In genomic region chr3:39406368-39407258, GRCh38 we compare ENCODE assay signal across 1 cellular context.
A peak's percentile ranks its signal among the peaks of the same experiment; 100 is the strongest.
TF ChIP-seq lines count a peak whose summit lies in the region.

RPSA (plus strand) TSS chr3:39406720; CDS start chr3:39407654, 934 bp downstream.

TF ChIP-seq in K562, 482 proteins besides CTCF, POLR2A, EP300 and RAD21 (continued from another document and continues in another):
- TF ChIP-seq ZNF280B (CRISPR knock-in tag; IDR thresholded peaks at IDR 0.05) (no peak), KDM1A (IDR thresholded peaks at IDR 0.05) (peak in 1 of 2 experiments; percentile 15; a peak in 1 of 4 replicates), ARID1B (IDR thresholded peaks at IDR 0.05) (no peak; the same call in 1 of the 2 replicates), PTRF (tag; IDR thresholded peaks at IDR 0.05) (no peak), THRA (IDR thresholded peaks at IDR 0.05) (no peak), ZNF507 (tag; conservative IDR thresholded peaks at IDR 0.05) (no peak), TCFL5 (CRISPR knock-in tag; conservative IDR thresholded peaks at IDR 0.05) (no peak), GTF2B (IDR thresholded peaks at IDR 0.05; ENCODE audit: extremely low read depth, insufficient read length) (peak; percentile 83), TSC22D4 (tag; IDR thresholded peaks at IDR 0.05) (no peak), NCOA4 (IDR thresholded peaks at IDR 0.05; ENCODE audit: partially characterized antibody) (no peak), ZNF140 (CRISPR knock-in tag; IDR thresholded peaks at IDR 0.05) (no peak), STAG1 (CRISPR knock-in tag; IDR thresholded peaks at IDR 0.05; ENCODE audit: borderline replicate concordance) (no peak), HEY1 (CRISPR knock-in tag; IDR thresholded peaks at IDR 0.05; ENCODE audit: borderline replicate concordance) (0 out of 2 replicates have a peak, but pooled peaks have one; percentile 10), ZBTB17 (CRISPR knock-in tag; IDR thresholded peaks at IDR 0.05) (peak; percentile 78; the same call in 1 of the 2 replicates), WHSC1 (IDR thresholded peaks at IDR 0.05; ENCODE audit: low read length) (no peak), ZKSCAN8 (CRISPR knock-in tag; IDR thresholded peaks at IDR 0.05) (no peak), ZFPM2 (CRISPR knock-in tag; IDR thresholded peaks at IDR 0.05) (no peak), ZBTB7A (IDR thresholded peaks at IDR 0.05; ENCODE audit: borderline replicate concordance, control insufficient read depth, low read depth, low read length) (peak; percentile 76; the same call in 1 of the 2 replicates), BACH1 (tag; IDR thresholded peaks at IDR 0.05) (no peak), ZNF518B (CRISPR knock-in tag; IDR thresholded peaks at IDR 0.05) (no peak), ESRRA (IDR thresholded peaks at IDR 0.05; ENCODE audit: borderline replicate concordance, low read depth) (peak; percentile 79), CUX1 (CRISPR knock-in tag; IDR thresholded peaks at IDR 0.05) (no peak), POLR3A (IDR thresholded peaks at IDR 0.05; ENCODE audit: borderline replicate concordance, extremely low read depth, insufficient read depth, insufficient read length) (no peak), ZNF263 (CRISPR knock-in tag; IDR thresholded peaks at IDR 0.05; ENCODE audit: borderline replicate concordance) (peak; percentile 43; the same call in 1 of the 2 replicates), BRF2 (IDR thresholded peaks at IDR 0.05; ENCODE audit: borderline replicate concordance, insufficient read depth, insufficient read length) (no peak), ZNF217 (CRISPR knock-in tag; IDR thresholded peaks at IDR 0.05) (no peak), RBM15 (IDR thresholded peaks at IDR 0.05; ENCODE audit: insufficient read depth, low read length) (no peak), SRF (CRISPR knock-in tag; IDR thresholded peaks at IDR 0.05) (peak; percentile 20 to 59; a peak in 3 of 4 replicates), ZNF280A (IDR thresholded peaks at IDR 0.05; ENCODE audit: low read depth, partially characterized antibody) (no peak), BMI1 (IDR thresholded peaks at IDR 0.05; ENCODE audit: low read length) (no peak), MEIS2 (IDR thresholded peaks at IDR 0.05; ENCODE audit: partially characterized antibody) (no peak), YY1 (IDR thresholded peaks at IDR 0.05; ENCODE audit: borderline replicate concordance in 1 of 3, control insufficient read depth in 1 of 3, extremely low read depth in 1 of 3, insufficient read depth in 3 of 3, insufficient read length in 1 of 3, insufficient replicate concordance in 2 of 3, low read depth in 1 of 3, low read length in 2 of 3) (peak; percentile 46 to 94 (median 85)), ZNF212 (CRISPR knock-in tag; IDR thresholded peaks at IDR 0.05) (no peak), MCM7 (IDR thresholded peaks at IDR 0.05) (no peak), NUFIP1 (IDR thresholded peaks at IDR 0.05; ENCODE audit: partially characterized antibody) (no peak), ID3 (CRISPR knock-in tag; IDR thresholded peaks at IDR 0.05) (no peak), ID3 (tag; IDR thresholded peaks at IDR 0.05) (peak; percentile 92), ZNF282 (CRISPR knock-in tag; IDR thresholded peaks at IDR 0.05) (no peak), ZNF57 (CRISPR knock-in tag; IDR thresholded peaks at IDR 0.05) (0 out of 2 replicates have a peak, but pooled peaks have one; percentile 11), ARID4B (CRISPR knock-in tag; IDR thresholded peaks at IDR 0.05) (peak; percentile 98), RAD51 (IDR thresholded peaks at IDR 0.05; ENCODE audit: borderline replicate concordance, low read depth) (peak; percentile 76), HMGN3 (IDR thresholded peaks at IDR 0.05; ENCODE audit: borderline replicate concordance, extremely low read depth, insufficient read length, low read depth, low read length) (peak; percentile 72), ZNF121 (CRISPR knock-in tag; conservative IDR thresholded peaks at IDR 0.05) (no peak), MXI1 (IDR thresholded peaks at IDR 0.05; ENCODE audit: low read depth, low read length) (peak; percentile 79; the same call in 1 of the 2 replicates), ZNF23 (CRISPR knock-in tag; IDR thresholded peaks at IDR 0.05) (no peak)
